ENCODE assay signal across 3 cellular contexts in genomic region chr2:101403745-101404144, GRCh38.
TF ChIP-seq lines count a peak whose summit lies in the region.

No MANE protein-coding gene starts in this region.

TF ChIP-seq in HepG2, 621 proteins besides CTCF, POLR2A, EP300 and RAD21:
- peak; percentile 97 to 98 for TF ChIP-seq MAFK (conservative IDR thresholded peaks at IDR 0.05 in 1 of 2, IDR thresholded peaks at IDR 0.05 in 1 of 2; ENCODE audit: low read length in 2 of 2)
- TF ChIP-seq MAFF (IDR thresholded peaks at IDR 0.05; ENCODE audit: low read depth, low read length): peak; percentile 97
- TF ChIP-seq DNMT3B (CRISPR knock-in tag; conservative IDR thresholded peaks at IDR 0.05): no peak

TF ChIP-seq in IMR-90, 13 proteins besides CTCF, POLR2A, EP300 and RAD21:
- no peak for TF ChIP-seq USF2 (IDR thresholded peaks at IDR 0.05; ENCODE audit: low read depth, low read length)
- peak; percentile 93 for TF ChIP-seq MAFK (IDR thresholded peaks at IDR 0.05; ENCODE audit: low read depth, low read length)

TF ChIP-seq in K562, 482 proteins besides CTCF, POLR2A, EP300 and RAD21:
- TF ChIP-seq NFIC (IDR thresholded peaks at IDR 0.05) (no peak), C11orf30 (IDR thresholded peaks at IDR 0.05; ENCODE audit: low read depth) (peak; percentile 74), RCOR1 (IDR thresholded peaks at IDR 0.05; ENCODE audit: borderline replicate concordance in 1 of 2, low read depth in 2 of 2, low read length in 2 of 2) (no peak), MAFK (IDR thresholded peaks at IDR 0.05; ENCODE audit: low read length) (peak; percentile 80), CEBPB (tag; IDR thresholded peaks at IDR 0.05) (no peak), FOXA1 (IDR thresholded peaks at IDR 0.05; ENCODE audit: borderline replicate concordance) (no peak), TSC22D4 (tag; IDR thresholded peaks at IDR 0.05) (no peak), ZNF589 (CRISPR knock-in tag; IDR thresholded peaks at IDR 0.05; ENCODE audit: low read depth) (no peak), SETDB1 (IDR thresholded peaks at IDR 0.05; ENCODE audit: low read length) (no peak), HBP1 (CRISPR knock-in tag; IDR thresholded peaks at IDR 0.05) (no peak), CBFA2T3 (IDR thresholded peaks at IDR 0.05) (peak; percentile 49), XRCC4 (IDR thresholded peaks at IDR 0.05; ENCODE audit: extremely low read depth, insufficient read depth, insufficient read length) (no peak), ZNF316 (IDR thresholded peaks at IDR 0.05) (peak; percentile 88), DMBX1 (CRISPR knock-in tag; IDR thresholded peaks at IDR 0.05; ENCODE audit: borderline replicate concordance) (no peak), MAFF (IDR thresholded peaks at IDR 0.05; ENCODE audit: low read length) (peak; percentile 83), HDAC8 (tag; IDR thresholded peaks at IDR 0.05) (no peak), SPI1 (IDR thresholded peaks at IDR 0.05; ENCODE audit: borderline replicate concordance, low read depth, low read length) (no peak), ZNF277 (CRISPR knock-in tag; IDR thresholded peaks at IDR 0.05; ENCODE audit: borderline replicate concordance) (no peak), SRSF9 (IDR thresholded peaks at IDR 0.05; ENCODE audit: borderline replicate concordance, low read depth, low read length) (no peak), KDM1A (IDR thresholded peaks at IDR 0.05) (no peak), CXXC5 (CRISPR knock-in tag; IDR thresholded peaks at IDR 0.05) (no peak), MEIS2 (IDR thresholded peaks at IDR 0.05; ENCODE audit: partially characterized antibody) (peak; percentile 20), ZFX (CRISPR knock-in tag; IDR thresholded peaks at IDR 0.05) (no peak), MAFG (tag; conservative IDR thresholded peaks at IDR 0.05) (peak; percentile 74), HDAC1 (IDR thresholded peaks at IDR 0.05) (no peak), ZNF121 (CRISPR knock-in tag; conservative IDR thresholded peaks at IDR 0.05) (no peak), BACH1 (tag; IDR thresholded peaks at IDR 0.05) (no peak), BRF2 (IDR thresholded peaks at IDR 0.05; ENCODE audit: borderline replicate concordance, insufficient read depth, insufficient read length) (no peak), NR1H2 (CRISPR knock-in tag; IDR thresholded peaks at IDR 0.05) (no peak), BRF1 (IDR thresholded peaks at IDR 0.05; ENCODE audit: borderline replicate concordance, extremely low read depth, insufficient read length) (no peak), ZKSCAN1 (IDR thresholded peaks at IDR 0.05; ENCODE audit: low read depth, low read length) (no peak), ZNF592 (IDR thresholded peaks at IDR 0.05) (no peak), RBM25 (IDR thresholded peaks at IDR 0.05; ENCODE audit: low read depth, low read length, severe bottlenecking) (no peak)
